In the genomic region with DNA sequence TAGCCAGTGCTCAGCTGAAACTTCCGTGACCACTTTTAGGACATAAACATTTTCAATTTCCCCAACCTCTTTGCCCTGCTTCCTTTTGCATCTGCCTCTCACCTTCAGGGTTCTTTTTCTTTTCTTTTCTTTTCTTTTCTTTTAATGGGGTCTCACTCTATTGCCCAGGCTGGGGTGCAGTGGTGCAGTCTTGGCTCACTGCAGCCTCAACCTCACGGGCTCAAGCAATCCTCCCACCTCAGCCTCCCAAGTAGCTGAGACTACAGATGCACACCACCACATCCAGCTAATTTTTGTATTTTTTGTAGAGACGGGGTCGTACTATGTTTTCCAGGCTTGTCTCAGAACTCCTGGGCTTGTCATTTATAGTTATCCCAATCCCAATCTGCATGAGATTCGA, we compare ENCODE assay signal across 1 cellular context.
TF ChIP-seq lines count a peak whose summit lies in the region.

No MANE protein-coding gene starts in this region.

TF ChIP-seq in K562, 482 proteins besides CTCF, POLR2A, EP300 and RAD21:
- TF ChIP-seq ZNF121 (CRISPR knock-in tag; conservative IDR thresholded peaks at IDR 0.05): peak; percentile 82
- TF ChIP-seq, protein P1, sequence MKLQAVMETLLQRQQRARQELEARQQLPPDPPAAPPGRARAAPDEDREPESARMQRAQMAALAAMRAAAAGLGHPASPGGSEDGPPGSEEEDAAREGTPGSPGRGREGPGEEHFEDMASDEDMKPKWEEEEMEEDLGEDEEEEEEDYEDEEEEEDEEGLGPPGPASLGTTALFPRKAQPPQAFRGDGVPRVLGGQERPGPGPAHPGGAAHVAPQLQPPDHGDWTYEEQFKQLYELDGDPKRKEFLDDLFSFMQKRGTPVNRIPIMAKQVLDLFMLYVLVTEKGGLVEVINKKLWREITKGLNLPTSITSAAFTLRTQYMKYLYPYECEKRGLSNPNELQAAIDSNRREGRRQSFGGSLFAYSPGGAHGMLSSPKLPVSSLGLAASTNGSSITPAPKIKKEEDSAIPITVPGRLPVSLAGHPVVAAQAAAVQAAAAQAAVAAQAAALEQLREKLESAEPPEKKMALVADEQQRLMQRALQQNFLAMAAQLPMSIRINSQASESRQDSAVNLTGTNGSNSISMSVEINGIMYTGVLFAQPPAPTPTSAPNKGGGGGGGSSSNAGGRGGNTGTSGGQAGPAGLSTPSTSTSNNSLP (IDR thresholded peaks at IDR 0.05; ENCODE audit: borderline replicate concordance, low read depth, low read length): no peak
- TF ChIP-seq WHSC1 (IDR thresholded peaks at IDR 0.05; ENCODE audit: low read length): no peak
